Comparison of ENCODE assay signal across 11 cellular contexts in the genomic region with DNA sequence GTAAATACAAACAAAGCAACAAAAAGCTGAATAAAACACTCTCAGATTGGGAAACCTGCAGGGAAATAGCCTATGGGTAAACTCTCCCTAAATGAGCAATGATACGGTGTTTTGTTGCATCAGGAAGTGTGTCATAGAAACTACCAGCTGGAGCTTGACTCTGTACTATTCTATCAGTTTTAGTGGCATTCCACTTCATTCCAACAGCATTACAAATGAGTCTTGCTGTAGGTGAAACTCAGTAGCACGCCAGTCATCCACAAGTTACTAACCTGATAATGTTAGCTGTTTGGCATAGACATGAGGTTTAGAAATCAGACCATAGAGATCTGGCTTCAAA. TPM values are rescaled to one million over a fixed set of nuclear protein-coding genes. Genes with fewer than 3 reads are reported as not detected.
DNase-seq lines count a peak whose midpoint lies in the region; ATAC-seq and TF ChIP-seq lines count a peak whose summit lies in the region.
"Had no signal": no experiment of that assay in that cellular context is flagged by ENCODE, and none has a peak within 500 bp of the region (broad histone marks: within the 10 kb centered on the region; RNA-seq: fewer than 3 reads in every experiment).

No MANE protein-coding gene starts in this region.

- H3K4me1 ChIP-seq in mesenchymal stem cell (ENCODE audit: control insufficient read depth, insufficient read depth, low read depth, low read length) (peaks cover 3% of the 10 kb centered on the region), heart right ventricle (no peaks in the 10 kb centered on the region)
- H3K4me1 ChIP-seq: psoas muscle had no signal

- WGBS in mesenchymal stem cell = 0% methylated on average over 2 of the region's 2 CpGs
- WGBS in heart right ventricle, 2 donors = 53 to 60% methylated on average over 2 of the region's 2 CpGs

- TF ChIP-seq RAD21 in Ishikawa (IDR thresholded peaks at IDR 0.05; ENCODE audit: low read depth) = no peak

- no peak overlapping the region for H2BK15ac ChIP-seq in mesenchymal stem cell (ENCODE audit: low read depth, poor library complexity, severe bottlenecking)

- no peak overlapping the region for H2AFZ ChIP-seq in mesenchymal stem cell (ENCODE audit: low read depth, low read length)

- no peak for ATAC-seq in heart right ventricle
- ATAC-seq: psoas muscle had no signal

- no peaks in the 10 kb centered on the region for H3K79me1 ChIP-seq in mesenchymal stem cell (replicated peaks; ENCODE audit: low read length, poor library complexity, severe bottlenecking)

- H3K23ac ChIP-seq in mesenchymal stem cell (ENCODE audit: low read length in 2 of 2) = no peak overlapping the region

- no peak overlapping the region for H2BK12ac ChIP-seq in mesenchymal stem cell (ENCODE audit: low read length in 2 of 2)

- H3K27ac ChIP-seq in mesenchymal stem cell (ENCODE audit: low read length, poor library complexity, severe bottlenecking) (peak overlapping the region; percentile 98), heart right ventricle (no peak overlapping the region)
- H3K27ac ChIP-seq: psoas muscle had no signal

- no peak overlapping the region for H2BK120ac ChIP-seq in mesenchymal stem cell (ENCODE audit: low read depth, low read length)

- POLR2A ChIA-PET in GM10248 (lab: Yijun Ruan, JAX) = no interaction called here

- no peak overlapping the region for H2AK5ac ChIP-seq in mesenchymal stem cell (ENCODE audit: low read length, severe bottlenecking)

- H3K9ac ChIP-seq in mesenchymal stem cell (ENCODE audit: low read length) = peak overlapping the region; percentile 20

- CTCF ChIA-PET in GM10248 (lab: Yijun Ruan, JAX) = interaction anchor here (0.6 to 1.2 kb wide), 3 partner anchors 8 to 83 kb away, joined by 3 to 4 read pairs (median 4); no protein-coding TSS in a partner anchor

- intact Hi-C loops in heart right ventricle (cut with DNase I) = no loop called here

- H4K8ac ChIP-seq in mesenchymal stem cell (ENCODE audit: low read length) = no peak overlapping the region

- H3K18ac ChIP-seq in mesenchymal stem cell (ENCODE audit: low read depth in 1 of 2, low read length in 2 of 2) = no peak overlapping the region

- TF ChIP-seq EP300 in Ishikawa (IDR thresholded peaks at IDR 0.05; ENCODE audit: borderline replicate concordance) = peak; percentile 91

- H3K4ac ChIP-seq in mesenchymal stem cell (ENCODE audit: low read depth in 1 of 2, low read length in 2 of 2) = no peak overlapping the region

- H3K4me3 ChIP-seq in AG09309 (ENCODE audit: control insufficient read depth, low read depth, low read length) (no peak overlapping the region), choroid plexus epithelial cell (ENCODE audit: low read depth, low read length) (no peak overlapping the region), mesenchymal stem cell (ENCODE audit: insufficient read depth in 1 of 2, low read depth in 1 of 2, low read length in 2 of 2) (no peak overlapping the region), heart right ventricle (no peak overlapping the region)
- H3K4me3 ChIP-seq: psoas muscle had no signal

- H3K36me3 ChIP-seq in mesenchymal stem cell (ENCODE audit: control insufficient read depth in 1 of 2, insufficient read depth in 2 of 2, low read depth in 1 of 2, low read length in 2 of 2) (no peaks in the 10 kb centered on the region), heart right ventricle (no peaks in the 10 kb centered on the region)

- H3K27me3 ChIP-seq in mesenchymal stem cell (ENCODE audit: control insufficient read depth in 1 of 2, insufficient read depth in 1 of 2, low read length in 2 of 2) = no peaks in the 10 kb centered on the region
- peaks cover 0 to 33% (median 14%) of the 10 kb centered on the region in 7 donors for H3K27me3 ChIP-seq in heart right ventricle

- TF ChIP-seq CTCF in AG09309 (IDR thresholded peaks at IDR 0.05; ENCODE audit: control insufficient read depth, insufficient read depth, low read depth, low read length, missing control alignments) = no peak
- no peak for TF ChIP-seq CTCF in choroid plexus epithelial cell (conservative IDR thresholded peaks at IDR 0.05; ENCODE audit: low read depth, low read length)
- no peak for TF ChIP-seq CTCF in heart right ventricle (IDR thresholded peaks at IDR 0.05)
- no peak for TF ChIP-seq CTCF in GM10248 (IDR thresholded peaks at IDR 0.05; ENCODE audit: control extremely low read depth, extremely low read depth, low read depth, missing control alignments)

- peak; percentile 85 for DNase-seq in AG09309 (ENCODE audit: low read depth)
- peak; percentile 97 for DNase-seq in choroid plexus epithelial cell (ENCODE audit: low read depth)
- DNase-seq in mesenchymal stem cell = peak; percentile 85
- DNase-seq in heart right ventricle = no peak
- no peak for DNase-seq in CD1c-positive myeloid dendritic cell (ENCODE audit: extremely low spot score)
- DNase-seq in GM10248 (ENCODE audit: extremely low spot score) = no peak
- no peak for DNase-seq in cortex of kidney (lab: John Stamatoyannopoulos, UW)
- DNase-seq: psoas muscle had no signal

- H2BK5ac ChIP-seq in mesenchymal stem cell (ENCODE audit: low read depth, low read length, poor library complexity, severe bottlenecking) = peak overlapping the region; percentile 63

- H3K14ac ChIP-seq in mesenchymal stem cell (ENCODE audit: low read length in 2 of 2) = no peak overlapping the region

- H3K4me2 ChIP-seq in mesenchymal stem cell (ENCODE audit: low read length, poor library complexity, severe bottlenecking) = no peak overlapping the region

- H4K91ac ChIP-seq in mesenchymal stem cell (ENCODE audit: low read length) = no peak overlapping the region

- no peaks in the 10 kb centered on the region for H3K9me3 ChIP-seq in mesenchymal stem cell (ENCODE audit: control insufficient read depth, low read length)
- H3K9me3 ChIP-seq in heart right ventricle = no peaks in the 10 kb centered on the region
- H3K9me3 ChIP-seq: psoas muscle had no signal

TF ChIP-seq in Ishikawa, 13 proteins besides CTCF, POLR2A, EP300 and RAD21:
- TF ChIP-seq FOXM1 (IDR thresholded peaks at IDR 0.05; ENCODE audit: borderline replicate concordance, low read depth) (peak; percentile 77; the same call in 1 of the 2 replicates), TEAD4 (IDR thresholded peaks at IDR 0.05) (peak; percentile 88), YY1 (IDR thresholded peaks at IDR 0.05; ENCODE audit: low read depth) (no peak), EGR1 (IDR thresholded peaks at IDR 0.05) (no peak), TCF12 (IDR thresholded peaks at IDR 0.05; ENCODE audit: low read depth) (peak; percentile 80), ZBTB7A (IDR thresholded peaks at IDR 0.05; ENCODE audit: low read depth) (no peak), CEBPB (IDR thresholded peaks at IDR 0.05) (peak; percentile 61), NFIC (IDR thresholded peaks at IDR 0.05) (peak; percentile 52; the same call in 1 of the 2 replicates), TAF1 (IDR thresholded peaks at IDR 0.05; ENCODE audit: low read depth) (no peak), CREB1 (IDR thresholded peaks at IDR 0.05; ENCODE audit: low read depth) (no peak)
- TF ChIP-seq, protein P1, sequence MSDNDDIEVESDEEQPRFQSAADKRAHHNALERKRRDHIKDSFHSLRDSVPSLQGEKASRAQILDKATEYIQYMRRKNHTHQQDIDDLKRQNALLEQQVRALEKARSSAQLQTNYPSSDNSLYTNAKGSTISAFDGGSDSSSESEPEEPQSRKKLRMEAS (IDR thresholded peaks at IDR 0.05) = peak; percentile 37; the same call in 1 of the 2 replicates
- TF ChIP-seq, protein P2, sequence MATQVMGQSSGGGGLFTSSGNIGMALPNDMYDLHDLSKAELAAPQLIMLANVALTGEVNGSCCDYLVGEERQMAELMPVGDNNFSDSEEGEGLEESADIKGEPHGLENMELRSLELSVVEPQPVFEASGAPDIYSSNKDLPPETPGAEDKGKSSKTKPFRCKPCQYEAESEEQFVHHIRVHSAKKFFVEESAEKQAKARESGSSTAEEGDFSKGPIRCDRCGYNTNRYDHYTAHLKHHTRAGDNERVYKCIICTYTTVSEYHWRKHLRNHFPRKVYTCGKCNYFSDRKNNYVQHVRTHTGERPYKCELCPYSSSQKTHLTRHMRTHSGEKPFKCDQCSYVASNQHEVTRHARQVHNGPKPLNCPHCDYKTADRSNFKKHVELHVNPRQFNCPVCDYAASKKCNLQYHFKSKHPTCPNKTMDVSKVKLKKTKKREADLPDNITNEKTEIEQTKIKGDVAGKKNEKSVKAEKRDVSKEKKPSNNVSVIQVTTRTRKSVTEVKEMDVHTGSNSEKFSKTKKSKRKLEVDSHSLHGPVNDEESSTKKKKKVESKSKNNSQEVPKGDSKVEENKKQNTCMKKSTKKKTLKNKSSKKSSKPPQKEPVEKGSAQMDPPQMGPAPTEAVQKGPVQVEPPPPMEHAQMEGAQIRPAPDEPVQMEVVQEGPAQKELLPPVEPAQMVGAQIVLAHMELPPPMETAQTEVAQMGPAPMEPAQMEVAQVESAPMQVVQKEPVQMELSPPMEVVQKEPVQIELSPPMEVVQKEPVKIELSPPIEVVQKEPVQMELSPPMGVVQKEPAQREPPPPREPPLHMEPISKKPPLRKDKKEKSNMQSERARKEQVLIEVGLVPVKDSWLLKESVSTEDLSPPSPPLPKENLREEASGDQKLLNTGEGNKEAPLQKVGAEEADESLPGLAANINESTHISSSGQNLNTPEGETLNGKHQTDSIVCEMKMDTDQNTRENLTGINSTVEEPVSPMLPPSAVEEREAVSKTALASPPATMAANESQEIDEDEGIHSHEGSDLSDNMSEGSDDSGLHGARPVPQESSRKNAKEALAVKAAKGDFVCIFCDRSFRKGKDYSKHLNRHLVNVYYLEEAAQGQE (IDR thresholded peaks at IDR 0.05; ENCODE audit: low read depth) = no peak
- TF ChIP-seq, protein P3, sequence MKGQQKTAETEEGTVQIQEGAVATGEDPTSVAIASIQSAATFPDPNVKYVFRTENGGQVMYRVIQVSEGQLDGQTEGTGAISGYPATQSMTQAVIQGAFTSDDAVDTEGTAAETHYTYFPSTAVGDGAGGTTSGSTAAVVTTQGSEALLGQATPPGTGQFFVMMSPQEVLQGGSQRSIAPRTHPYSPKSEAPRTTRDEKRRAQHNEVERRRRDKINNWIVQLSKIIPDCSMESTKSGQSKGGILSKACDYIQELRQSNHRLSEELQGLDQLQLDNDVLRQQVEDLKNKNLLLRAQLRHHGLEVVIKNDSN (IDR thresholded peaks at IDR 0.05) = no peak
TF ChIP-seq in Ishikawa: peak in this region for 6.

RNA-seq across cellular contexts. Expression of a gene that starts 24.9 kb away (rescaled TPM):
- polyA plus RNA-seq in mesenchymal stem cell (2013, experiment 1 of 2) = not detected
- polyA plus RNA-seq in mesenchymal stem cell (2013, experiment 2 of 2) = not detected
- not detected for total RNA-seq in heart right ventricle
- under 1 TPM in 1 of 2 donors, not detected in 1; 0.13 TPM for polyA plus RNA-seq in heart right ventricle
- total RNA-seq: activated CD8-positive, alpha-beta memory T cell treated with anti-CD3 and anti-CD28 coated beads for 36 hours; cerebellum; psoas muscle had no signal

RNA-seq across cellular contexts. Expression of a gene that starts 49.4 kb away (rescaled TPM):
- not detected for polyA plus RNA-seq in mesenchymal stem cell (2013, experiment 1 of 2)
- polyA plus RNA-seq in mesenchymal stem cell (2013, experiment 2 of 2) = not detected
- total RNA-seq in heart right ventricle = 10 to 100 TPM in 1 of 10 donors, 1 to 10 TPM in 8, under 1 TPM in 1; 0.32 to 15.8 (median 1.6) TPM
- 1 to 10 TPM in 1 of 2 donors, under 1 TPM in 1; 0.96 to 2.3 TPM for polyA plus RNA-seq in heart right ventricle
- total RNA-seq: cerebellum had no signal

Comparison
In these comparisons a context has a peak if more than half of its experiments do, and no peak if none do; other contexts are left out.
1. DNase-seq: peak in AG09309 (single experiment), choroid plexus epithelial cell (single experiment) and mesenchymal stem cell (single experiment); none in heart right ventricle (0 of 2), CD1c-positive myeloid dendritic cell (single experiment), GM10248 (single experiment) and cortex of kidney (single experiment).